17 cellular contexts compared by ENCODE assay signal in genomic region chr5:111301264-111301663, GRCh38.
A peak's percentile ranks its signal among the peaks of the same experiment; 100 is the strongest.
DNase-seq lines count a peak whose midpoint lies in the region; ATAC-seq and FAIRE-seq lines count a peak whose summit lies in the region.
"Had no signal": no experiment of that assay in that cellular context is flagged by ENCODE, and none has a peak within 500 bp of the region (broad histone marks: within the 10 kb centered on the region; RNA-seq: fewer than 3 reads in every experiment).

No MANE protein-coding gene starts in this region.

- no peak for DNase-seq in activated naive CD8-positive, alpha-beta T cell treated with anti-CD3 and anti-CD28 coated beads, Interleukin-2, amount 50 U/mL, for 24 hours
- no peak for DNase-seq in activated naive CD8-positive, alpha-beta T cell treated with anti-CD3 and anti-CD28 coated beads for 36 hours
- DNase-seq in activated T-helper 2 cell treated with anti-CD3 and anti-CD28 coated beads, Interferon-gamma antibody, Interleukin-2, Interleukin-4, amounts not matched to agents 10 μg/mL and 5 μg/mL and 100 μg/mL, durations not matched to agents 14 hours and 24 hours and 36 hours (ENCODE audit: low spot score), result no peak
- DNase-seq in NCI-H1092 (lab: John Stamatoyannopoulos, UW) (no peak), RCC 7860 (ENCODE audit: low spot score) (no peak)
- DNase-seq: CD8-positive, alpha-beta T cell; COR-L47; DMS153; GF-D8 had no signal

- H3K9ac ChIP-seq in HUES6 (ENCODE audit: low read length), result no peak overlapping the region
- H3K9ac ChIP-seq in iPS-15b (ENCODE audit: low read depth, low read length), result no peak overlapping the region

- H3K9me3 Mint-ChIP-seq in activated naive CD8-positive, alpha-beta T cell (ENCODE audit: low read depth), result peaks cover 3% of the 10 kb centered on the region
- peaks cover 16% of the 10 kb centered on the region for H3K9me3 Mint-ChIP-seq in activated naive CD8-positive, alpha-beta T cell treated with anti-CD3 and anti-CD28 coated beads, Interleukin-2, amount 50 U/mL, for 24 hours
- H3K9me3 Mint-ChIP-seq in activated naive CD8-positive, alpha-beta T cell treated with anti-CD3 and anti-CD28 coated beads for 36 hours, result peaks cover 18% of the 10 kb centered on the region
- H3K9me3 Mint-ChIP-seq in activated T-helper 2 cell treated with anti-CD3 and anti-CD28 coated beads, Interferon-gamma antibody, Interleukin-2, Interleukin-4, amounts not matched to agents 10 μg/mL and 5 μg/mL and 100 μg/mL, durations not matched to agents 14 hours and 24 hours and 36 hours, result peaks cover 31% of the 10 kb centered on the region

- H3K4me1 ChIP-seq in HUES6 (ENCODE audit: control insufficient read depth, insufficient read depth, low read length) (no peaks in the 10 kb centered on the region), iPS-15b (ENCODE audit: control insufficient read depth, insufficient read depth, low read length) (peaks cover 4% of the 10 kb centered on the region)

- H3K36me3 ChIP-seq in HUES6 (ENCODE audit: control insufficient read depth, insufficient read depth, low read length) (peaks cover 5% of the 10 kb centered on the region; the same call in 1 of the 2 replicates), iPS-15b (ENCODE audit: control insufficient read depth, insufficient read depth, low read length) (peaks cover 3% of the 10 kb centered on the region)

- intact Hi-C loops in activated T-helper 2 cell treated with anti-CD3 and anti-CD28 coated beads, Interferon-gamma antibody, Interleukin-2, Interleukin-4, amounts not matched to agents 10 μg/mL and 5 μg/mL and 100 μg/mL, durations not matched to agents 14 hours and 24 hours and 36 hours (cut with micrococcal nuclease), result loop anchor here (5.0 kb wide), 1 partner anchor 36 kb away; no protein-coding TSS in a partner anchor

- H3K4me3 Mint-ChIP-seq in activated naive CD8-positive, alpha-beta T cell, result no peak overlapping the region
- H3K4me3 Mint-ChIP-seq in activated naive CD8-positive, alpha-beta T cell treated with anti-CD3 and anti-CD28 coated beads, Interleukin-2, amount 50 U/mL, for 24 hours, result no peak overlapping the region
- no peak overlapping the region for H3K4me3 Mint-ChIP-seq in activated naive CD8-positive, alpha-beta T cell treated with anti-CD3 and anti-CD28 coated beads for 36 hours
- no peak overlapping the region for H3K4me3 Mint-ChIP-seq in activated T-helper 2 cell treated with anti-CD3 and anti-CD28 coated beads, Interferon-gamma antibody, Interleukin-2, Interleukin-4, amounts not matched to agents 10 μg/mL and 5 μg/mL and 100 μg/mL, durations not matched to agents 14 hours and 24 hours and 36 hours (ENCODE audit: low read depth)
- H3K4me3 Mint-ChIP-seq: CD14-positive monocyte; CD8-positive, alpha-beta T cell had no signal

- no peaks in the 10 kb centered on the region for H3K27me3 Mint-ChIP-seq in activated naive CD8-positive, alpha-beta T cell
- no peaks in the 10 kb centered on the region for H3K27me3 Mint-ChIP-seq in activated naive CD8-positive, alpha-beta T cell treated with anti-CD3 and anti-CD28 coated beads, Interleukin-2, amount 50 U/mL, for 24 hours
- H3K27me3 Mint-ChIP-seq in activated naive CD8-positive, alpha-beta T cell treated with anti-CD3 and anti-CD28 coated beads for 36 hours, result no peaks in the 10 kb centered on the region
- no peaks in the 10 kb centered on the region for H3K27me3 Mint-ChIP-seq in activated T-helper 2 cell treated with anti-CD3 and anti-CD28 coated beads, Interferon-gamma antibody, Interleukin-2, Interleukin-4, amounts not matched to agents 10 μg/mL and 5 μg/mL and 100 μg/mL, durations not matched to agents 14 hours and 24 hours and 36 hours (ENCODE audit: low read depth)

- H3K9me3 ChIP-seq in HUES6 (ENCODE audit: control insufficient read depth, insufficient read depth, low read depth, low read length), result peaks cover 11% of the 10 kb centered on the region
- no peaks in the 10 kb centered on the region for H3K9me3 ChIP-seq in iPS-15b (ENCODE audit: control insufficient read depth, insufficient read depth, low read length)

- peaks cover 22% of the 10 kb centered on the region for H3K36me3 Mint-ChIP-seq in activated naive CD8-positive, alpha-beta T cell
- H3K36me3 Mint-ChIP-seq in activated naive CD8-positive, alpha-beta T cell treated with anti-CD3 and anti-CD28 coated beads, Interleukin-2, amount 50 U/mL, for 24 hours (ENCODE audit: low read depth), result peaks cover 29% of the 10 kb centered on the region
- peaks cover 35% of the 10 kb centered on the region for H3K36me3 Mint-ChIP-seq in activated naive CD8-positive, alpha-beta T cell treated with anti-CD3 and anti-CD28 coated beads for 36 hours
- H3K36me3 Mint-ChIP-seq in activated T-helper 2 cell treated with anti-CD3 and anti-CD28 coated beads, Interferon-gamma antibody, Interleukin-2, Interleukin-4, amounts not matched to agents 10 μg/mL and 5 μg/mL and 100 μg/mL, durations not matched to agents 14 hours and 24 hours and 36 hours (ENCODE audit: low read depth), result peaks cover 44% of the 10 kb centered on the region
- H3K36me3 Mint-ChIP-seq: CD14-positive monocyte had no signal

- FAIRE-seq in RCC 7860 (lab: Jason Lieb, UNC), result no peak
- FAIRE-seq: D721Med, H54 had no signal

- H3K27ac ChIP-seq in HUES6 (ENCODE audit: low read depth, low read length), result no peak overlapping the region
- H3K27ac ChIP-seq: HL-60 had no signal

- peak overlapping the region; percentile 71 for H3K27ac Mint-ChIP-seq in activated naive CD8-positive, alpha-beta T cell
- H3K27ac Mint-ChIP-seq in activated naive CD8-positive, alpha-beta T cell treated with anti-CD3 and anti-CD28 coated beads, Interleukin-2, amount 50 U/mL, for 24 hours, result no peak overlapping the region
- peak overlapping the region; percentile 79 for H3K27ac Mint-ChIP-seq in activated naive CD8-positive, alpha-beta T cell treated with anti-CD3 and anti-CD28 coated beads for 36 hours
- no peak overlapping the region for H3K27ac Mint-ChIP-seq in activated T-helper 2 cell treated with anti-CD3 and anti-CD28 coated beads, Interferon-gamma antibody, Interleukin-2, Interleukin-4, amounts not matched to agents 10 μg/mL and 5 μg/mL and 100 μg/mL, durations not matched to agents 14 hours and 24 hours and 36 hours
- H3K27ac Mint-ChIP-seq: CD14-positive monocyte; CD8-positive, alpha-beta T cell had no signal

- H3K4me1 Mint-ChIP-seq in activated naive CD8-positive, alpha-beta T cell (ENCODE audit: low read depth), result peaks cover 30% of the 10 kb centered on the region
- H3K4me1 Mint-ChIP-seq in activated naive CD8-positive, alpha-beta T cell treated with anti-CD3 and anti-CD28 coated beads, Interleukin-2, amount 50 U/mL, for 24 hours, result peaks cover 38% of the 10 kb centered on the region
- H3K4me1 Mint-ChIP-seq in activated naive CD8-positive, alpha-beta T cell treated with anti-CD3 and anti-CD28 coated beads for 36 hours, result peaks cover 36% of the 10 kb centered on the region
- peaks cover 7% of the 10 kb centered on the region for H3K4me1 Mint-ChIP-seq in activated T-helper 2 cell treated with anti-CD3 and anti-CD28 coated beads, Interferon-gamma antibody, Interleukin-2, Interleukin-4, amounts not matched to agents 10 μg/mL and 5 μg/mL and 100 μg/mL, durations not matched to agents 14 hours and 24 hours and 36 hours (ENCODE audit: low read depth)
- H3K4me1 Mint-ChIP-seq: CD14-positive monocyte had no signal

- peak overlapping the region; percentile 45; the same call in 1 of the 2 replicates for H3K4me3 ChIP-seq in HUES6 (ENCODE audit: low read depth, low read length)
- peak overlapping the region; percentile 11 for H3K4me3 ChIP-seq in iPS-15b (ENCODE audit: low read depth, low read length)

- H3K27me3 ChIP-seq in HUES6 (ENCODE audit: control insufficient read depth, insufficient read depth, low read length) (no peaks in the 10 kb centered on the region), iPS-15b (ENCODE audit: control insufficient read depth, insufficient read depth, low read length) (no peaks in the 10 kb centered on the region)

- no peak for ATAC-seq in activated naive CD8-positive, alpha-beta T cell treated with anti-CD3 and anti-CD28 coated beads, Interleukin-2, amount 50 U/mL, for 24 hours
- ATAC-seq: CD8-positive, alpha-beta T cell; HCT116 had no signal

Comparison
In these comparisons a context has a peak if more than half of its experiments do, and no peak if none do; other contexts are left out.
1. H3K27ac Mint-ChIP-seq: peak in activated naive CD8-positive, alpha-beta T cell (single experiment) and activated naive CD8-positive, alpha-beta T cell treated with anti-CD3 and anti-CD28 coated beads for 36 hours (single experiment); none in activated naive CD8-positive, alpha-beta T cell treated with anti-CD3 and anti-CD28 coated beads, Interleukin-2, amount 50 U/mL, for 24 hours (single experiment) and activated T-helper 2 cell treated with anti-CD3 and anti-CD28 coated beads, Interferon-gamma antibody, Interleukin-2, Interleukin-4, amounts not matched to agents 10 μg/mL and 5 μg/mL and 100 μg/mL, durations not matched to agents 14 hours and 24 hours and 36 hours (single experiment).